In genomic region chr10:96765406-96766240, GRCh38 we compare ENCODE assay signal across 8 cellular contexts. TPM values are rescaled to one million over a fixed set of nuclear protein-coding genes. Genes with fewer than 3 reads are reported as not detected.
DNase-seq lines count a peak whose midpoint lies in the region; ATAC-seq lines count a peak whose summit lies in the region.

No MANE protein-coding gene starts in this region.

- H3K27ac ChIP-seq in caudate nucleus (ENCODE audit: low read depth, low read length) = no peak overlapping the region

- peak; percentile 71 to 82 for ATAC-seq in activated CD4-positive, CD25-positive, alpha-beta regulatory T cell treated with anti-CD3 and anti-CD28 coated beads, Interleukin-2, amount 50 U/mL, for 24 hours
- peak; percentile 94 for ATAC-seq in left lobe of liver

- DNase-seq in NCI-H510A treated with DMSO at 0.1 percent for 48 hours (lab: John Stamatoyannopoulos, UW) = peak; percentile 51
- no peak for DNase-seq in NCI-H510A (lab: John Stamatoyannopoulos, UW)
- DNase-seq in M059J (ENCODE audit: low read depth) = peak; percentile 67
- peak in 31 of 61 donors; percentile 2 to 49 (median 9) for DNase-seq in caudate nucleus (lab: John Stamatoyannopoulos, UW)
- DNase-seq in left lobe of liver (ENCODE audit: low spot score) = peak; percentile 62
- DNase-seq in stimulated activated CD4-positive, alpha-beta T cell treated with anti-CD3 and anti-CD28 coated beads, TNF-alpha, amount 100 ng/mL, for 24 hours (ENCODE audit: low read depth in 3 of 3) = peak; percentile 48 to 73 (median 51)
- no peak for DNase-seq in cortex of kidney (lab: John Stamatoyannopoulos, UW)

RNA-seq across cellular contexts. Expression of gene PIK3AP1, which starts 45.3 kb away (rescaled TPM):
- 2.4 and 4.5 TPM in 2 replicates for total RNA-seq in M059J (2014; rRNA removed; shearing (Covaris generic))
- 35.7 TPM for total RNA-seq in left lobe of liver

Comparison
In these comparisons a context has a peak if more than half of its experiments do, and no peak if none do; other contexts are left out.
1. DNase-seq: peak in NCI-H510A treated with DMSO at 0.1 percent for 48 hours (single experiment), M059J (single experiment), caudate nucleus (31 of 61), left lobe of liver (single experiment) and stimulated activated CD4-positive, alpha-beta T cell treated with anti-CD3 and anti-CD28 coated beads, TNF-alpha, amount 100 ng/mL, for 24 hours (3 of 3); none in NCI-H510A (single experiment) and cortex of kidney (single experiment).